In genomic region chr6:127737768-127738167, GRCh38 we compare ENCODE assay signal across 1 cellular context.
TF ChIP-seq lines count a peak whose summit lies in the region.

No MANE protein-coding gene starts in this region.

TF ChIP-seq in HCT116, 20 proteins besides CTCF, POLR2A, EP300 and RAD21:
- TF ChIP-seq ZBTB33 (IDR thresholded peaks at IDR 0.05; ENCODE audit: extremely low read depth, insufficient replicate concordance, low read length) (no peak), ELF1 (IDR thresholded peaks at IDR 0.05; ENCODE audit: borderline replicate concordance, low read depth) (no peak), FOSL1 (IDR thresholded peaks at IDR 0.05; ENCODE audit: low read depth) (no peak), ZNF274 (IDR thresholded peaks at IDR 0.05; ENCODE audit: low read depth, low read length) (no peak), EZH2phosphoT487 (IDR thresholded peaks at IDR 0.05; ENCODE audit: borderline replicate concordance) (no peak), ATF3 (IDR thresholded peaks at IDR 0.05) (no peak), SRF (IDR thresholded peaks at IDR 0.05; ENCODE audit: low read depth) (no peak), TCF7L2 (IDR thresholded peaks at IDR 0.05; ENCODE audit: borderline replicate concordance, extremely low read depth, insufficient read depth, insufficient read length) (no peak), ZFX (IDR thresholded peaks at IDR 0.05) (no peak), CBX3 (IDR thresholded peaks at IDR 0.05; ENCODE audit: low read depth) (no peak), EZH2 (IDR thresholded peaks at IDR 0.05) (no peak), POLR2AphosphoS5 (IDR thresholded peaks at IDR 0.05; ENCODE audit: low read depth, low read length) (no peak), JUND (IDR thresholded peaks at IDR 0.05) (no peak), CEBPB (IDR thresholded peaks at IDR 0.05; ENCODE audit: low read depth) (no peak), REST (IDR thresholded peaks at IDR 0.05; ENCODE audit: low read depth) (no peak), EGR1 (IDR thresholded peaks at IDR 0.05; ENCODE audit: low read depth) (no peak), YY1 (IDR thresholded peaks at IDR 0.05; ENCODE audit: extremely low read depth, insufficient replicate concordance, low read depth, low read length) (no peak), MAX (IDR thresholded peaks at IDR 0.05) (no peak), SP1 (IDR thresholded peaks at IDR 0.05; ENCODE audit: low read depth) (no peak)
